ENCODE assay signal across 14 cellular contexts in the genomic region with DNA sequence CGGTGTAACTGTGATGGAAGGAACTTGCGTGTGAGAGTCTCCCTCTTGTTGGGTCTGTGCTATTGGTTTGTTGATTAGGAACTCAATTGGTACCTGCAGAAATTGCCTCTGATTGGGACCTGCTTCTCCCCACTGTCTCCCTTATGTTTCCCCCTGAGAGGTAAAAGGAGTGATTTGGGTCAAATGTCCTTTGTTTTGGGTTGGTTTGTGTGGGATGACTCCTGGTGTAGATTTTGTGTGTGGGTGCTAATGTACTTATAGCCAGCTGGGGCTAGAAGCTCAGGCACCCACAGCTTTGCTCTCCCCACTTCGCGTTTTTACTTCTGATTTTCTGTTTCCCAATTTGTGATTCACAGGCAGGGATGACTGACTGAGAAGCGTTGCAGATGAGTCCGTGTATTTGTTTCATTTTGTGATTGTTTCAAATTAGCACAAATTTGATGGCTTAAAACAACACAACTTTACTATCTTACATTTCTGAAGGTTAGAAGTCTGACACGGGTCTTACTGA.
DNase-seq lines count a peak whose midpoint lies in the region; ATAC-seq and TF ChIP-seq lines count a peak whose summit lies in the region.
"Had no signal": no experiment of that assay in that cellular context is flagged by ENCODE, and none has a peak within 500 bp of the region (broad histone marks: within the 10 kb centered on the region; RNA-seq: fewer than 3 reads in every experiment).

No MANE protein-coding gene starts in this region.

- ATAC-seq in Right ventricle myocardium inferior = no peak
- ATAC-seq in T-helper 17 cell = no peak
- no peak for ATAC-seq in memory B cell (ENCODE audit: low read depth)
- no peak for ATAC-seq in GM18519 (IDR thresholded peaks at IDR 0.05; ENCODE audit: low FRiP score, unreplicated experiment)
- no peak for ATAC-seq in GM21737 (IDR thresholded peaks at IDR 0.05; ENCODE audit: unreplicated experiment)
- ATAC-seq: PC-3 had no signal

- H3K4me3 Mint-ChIP-seq in T-helper 17 cell = peak overlapping the region; percentile 64
- H3K4me3 Mint-ChIP-seq in memory B cell = no peak overlapping the region
- H3K4me3 Mint-ChIP-seq: T-helper 1 cell treated with Interleukin-12 subunit alpha and Interleukin-12 subunit beta and Interleukin-4 antibody, amounts not matched to agents 30 μg/mL and 1 μg/mL, for 36 hours had no signal

- TF ChIP-seq CTCF in left ventricle myocardium inferior (IDR thresholded peaks at IDR 0.05; ENCODE audit: borderline replicate concordance) = no peak
- no peak for TF ChIP-seq CTCF in uterus (IDR thresholded peaks at IDR 0.05)

- DNase-seq in left ventricle myocardium inferior = no peak
- no peak for DNase-seq in Right ventricle myocardium inferior (ENCODE audit: missing footprints)
- DNase-seq in T-helper 17 cell = no peak
- no peak for DNase-seq in memory B cell (ENCODE audit: low spot score in 2 of 2)
- no peak for DNase-seq in uterus
- DNase-seq in NCI-H82 (lab: John Stamatoyannopoulos, UW) = no peak
- DNase-seq: kidney glomerular epithelial cell, NCI-H2171 treated with DMSO at 0.1 percent for 48 hours, occipital lobe, PC-3 had no signal

- intact Hi-C loops in left ventricle myocardium inferior (cut with micrococcal nuclease) = no loop called here
- intact Hi-C loops in Right ventricle myocardium inferior (cut with DNase I) = no loop called here
- intact Hi-C loops in uterus (cut with DNase I; ENCODE audit: low total_unique reads) = no loop called here

- H3K4me1 Mint-ChIP-seq in T-helper 17 cell (peaks cover 50% of the 10 kb centered on the region), memory B cell (peaks cover 37% of the 10 kb centered on the region)

- no peaks in the 10 kb centered on the region for H3K27me3 ChIP-seq in left ventricle myocardium inferior (ENCODE audit: low read depth)
- H3K27me3 ChIP-seq in uterus = no peaks in the 10 kb centered on the region
- H3K27me3 ChIP-seq: ascending aorta had no signal

- H3K4me1 ChIP-seq in left ventricle myocardium inferior (peaks cover 56% of the 10 kb centered on the region), uterus (no peaks in the 10 kb centered on the region)

- peak overlapping the region; percentile 41 for H3K27ac ChIP-seq in left ventricle myocardium inferior (replicated peaks)
- no peak overlapping the region for H3K27ac ChIP-seq in uterus

- no peaks in the 10 kb centered on the region for H3K27me3 Mint-ChIP-seq in T-helper 17 cell
- no peaks in the 10 kb centered on the region for H3K27me3 Mint-ChIP-seq in memory B cell

- H3K9me3 ChIP-seq in left ventricle myocardium inferior (replicated peaks) (no peaks in the 10 kb centered on the region), T-helper 17 cell (ENCODE audit: control insufficient read depth, low read length, poor library complexity, severe bottlenecking) (no peaks in the 10 kb centered on the region), uterus (no peaks in the 10 kb centered on the region)
- H3K9me3 ChIP-seq: ascending aorta had no signal

- no peaks in the 10 kb centered on the region for H3K9me3 Mint-ChIP-seq in memory B cell
- H3K9me3 Mint-ChIP-seq: T-helper 1 cell treated with Interleukin-12 subunit alpha and Interleukin-12 subunit beta and Interleukin-4 antibody, amounts not matched to agents 30 μg/mL and 1 μg/mL, for 36 hours had no signal

- H3K36me3 ChIP-seq in left ventricle myocardium inferior (no peaks in the 10 kb centered on the region), uterus (no peaks in the 10 kb centered on the region)
- H3K36me3 ChIP-seq: ascending aorta had no signal

- H3K36me3 Mint-ChIP-seq in T-helper 17 cell (ENCODE audit: low read depth) (peaks cover 2% of the 10 kb centered on the region), memory B cell (peaks cover 9% of the 10 kb centered on the region)

- H3K4me3 ChIP-seq in left ventricle myocardium inferior (no peak overlapping the region), uterus (no peak overlapping the region)
- H3K4me3 ChIP-seq: ascending aorta had no signal

- no peak for TF ChIP-seq POLR2A in uterus (IDR thresholded peaks at IDR 0.05)

- H3K27ac Mint-ChIP-seq in T-helper 17 cell (peak overlapping the region; percentile 62), memory B cell (peak overlapping the region; percentile 0)
- H3K27ac Mint-ChIP-seq: T-helper 1 cell treated with Interleukin-12 subunit alpha and Interleukin-12 subunit beta and Interleukin-4 antibody, amounts not matched to agents 30 μg/mL and 1 μg/mL, for 36 hours had no signal
